ENCODE assay signal across 12 cellular contexts in the genomic region with DNA sequence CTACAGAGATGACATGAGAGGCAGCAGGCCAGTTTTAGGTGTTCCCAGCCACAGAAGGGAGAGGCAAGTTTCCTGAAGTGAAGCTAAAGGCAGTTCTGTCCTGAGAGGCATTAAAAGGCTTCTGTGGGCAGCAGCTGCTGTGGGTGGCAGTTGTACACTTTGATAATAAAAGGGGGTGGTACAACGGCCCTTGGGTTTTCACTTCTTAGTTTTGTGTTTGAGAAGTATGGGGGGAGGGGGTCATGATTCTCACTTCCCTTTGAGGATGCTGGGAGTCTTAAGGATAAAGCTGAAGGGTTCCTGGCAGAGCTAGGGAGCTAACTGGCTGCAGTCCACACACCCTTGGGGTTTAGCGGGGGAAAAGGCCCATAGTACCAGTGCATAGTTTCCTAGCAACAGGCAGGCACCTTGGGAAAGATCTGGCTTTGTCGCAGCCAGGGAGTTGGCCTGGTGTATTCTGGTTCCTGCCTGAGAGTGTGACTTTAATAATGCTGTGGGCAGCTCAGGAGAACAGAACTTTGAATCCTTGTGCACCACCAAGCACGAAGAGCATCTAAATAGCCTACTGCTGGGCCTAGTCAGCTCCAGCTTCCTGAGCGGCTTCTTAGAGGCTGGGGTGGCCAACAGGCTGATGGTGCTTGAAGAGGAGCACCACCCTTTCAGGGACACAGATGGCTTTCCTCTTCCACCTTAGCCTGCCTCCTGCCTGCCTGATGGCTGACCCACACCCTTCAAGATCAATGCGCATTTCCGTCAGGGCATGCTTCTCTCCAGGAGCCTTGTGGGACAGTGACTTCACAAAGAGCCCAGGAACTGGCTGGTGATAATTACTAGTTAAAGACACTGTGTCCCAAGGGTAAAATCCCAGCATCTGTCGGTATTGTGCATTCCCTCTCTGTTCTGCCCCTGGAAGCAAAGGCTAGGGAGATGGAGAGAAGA. TPM values are rescaled to one million over a fixed set of nuclear protein-coding genes. Genes with fewer than 3 reads are reported as not detected.
DNase-seq lines count a peak whose midpoint lies in the region; ATAC-seq and TF ChIP-seq lines count a peak whose summit lies in the region.
"Had no signal": no experiment of that assay in that cellular context is flagged by ENCODE, and none has a peak within 500 bp of the region (broad histone marks: within the 10 kb centered on the region; RNA-seq: fewer than 3 reads in every experiment).

No MANE protein-coding gene starts in this region.

- no peak overlapping the region for H3K4me3 ChIP-seq in OCI-LY1 (ENCODE audit: low read depth, low read length, poor library complexity, severe bottlenecking)

- no peaks in the 10 kb centered on the region for H3F3A ChIP-seq in OCI-LY1 (ENCODE audit: insufficient read depth, low read length)

- H3K9ac ChIP-seq in OCI-LY1 (ENCODE audit: low read length), result no peak overlapping the region

- no peak overlapping the region for H2AFZ ChIP-seq in OCI-LY1 (ENCODE audit: low read length)

- H3K9me3 Mint-ChIP-seq in activated naive CD4-positive, alpha-beta T cell treated with anti-CD3 and anti-CD28 coated beads, Interleukin-2, amount 50 U/mL, for 72 hours, result no peaks in the 10 kb centered on the region
- H3K9me3 Mint-ChIP-seq: activated naive CD4-positive, alpha-beta T cell treated with anti-CD3 and anti-CD28 coated beads, Interleukin-2, amount 50 U/mL, for 24 hours had no signal

- no peak overlapping the region for H3K27ac Mint-ChIP-seq in activated naive CD4-positive, alpha-beta T cell treated with anti-CD3 and anti-CD28 coated beads, Interleukin-2, amount 50 U/mL, for 72 hours
- H3K27ac Mint-ChIP-seq: activated naive CD4-positive, alpha-beta T cell treated with anti-CD3 and anti-CD28 coated beads, Interleukin-2, amount 50 U/mL, for 24 hours had no signal

- peaks cover 13% of the 10 kb centered on the region for H3K4me1 ChIP-seq in OCI-LY1 (ENCODE audit: insufficient read depth, low read length, severe bottlenecking)

- no peaks in the 10 kb centered on the region for H4K20me1 ChIP-seq in OCI-LY1 (ENCODE audit: insufficient read depth, low read length)

- no peaks in the 10 kb centered on the region for H3K36me3 Mint-ChIP-seq in activated naive CD4-positive, alpha-beta T cell treated with anti-CD3 and anti-CD28 coated beads, Interleukin-2, amount 50 U/mL, for 72 hours
- H3K36me3 Mint-ChIP-seq: activated naive CD4-positive, alpha-beta T cell treated with anti-CD3 and anti-CD28 coated beads, Interleukin-2, amount 50 U/mL, for 24 hours had no signal

- peak; percentile 64 for ATAC-seq in HG03354 (IDR thresholded peaks at IDR 0.05; ENCODE audit: poor library complexity, severe bottlenecking, unreplicated experiment)
- ATAC-seq in activated naive CD4-positive, alpha-beta T cell treated with anti-CD3 and anti-CD28 coated beads, Interleukin-2, amount 50 U/mL, for 72 hours, result no peak
- ATAC-seq in HG02884 (IDR thresholded peaks at IDR 0.05; ENCODE audit: unreplicated experiment), result no peak

- H3K9me3 ChIP-seq in OCI-LY1 (ENCODE audit: low read length), result no peaks in the 10 kb centered on the region

- no peaks in the 10 kb centered on the region for H3K79me2 ChIP-seq in OCI-LY1 (ENCODE audit: insufficient read depth, low read length)

- H3K27ac ChIP-seq in OCI-LY1 (ENCODE audit: low read depth, low read length, poor library complexity, severe bottlenecking), result peak overlapping the region; percentile 46

- peak; percentile 77 for DNase-seq in ELF-1 (ENCODE audit: low read depth, low spot score)
- DNase-seq in hypothalamus (lab: John Stamatoyannopoulos, UW), result peak in 29 of 51 donors; percentile 0 to 55 (median 10)
- no peak for DNase-seq in activated CD8-positive, alpha-beta memory T cell treated with anti-CD3 and anti-CD28 coated beads for 24 hours
- no peak for DNase-seq in activated naive CD4-positive, alpha-beta T cell treated with anti-CD3 and anti-CD28 coated beads, Interleukin-2, amount 50 U/mL, for 72 hours (ENCODE audit: low spot score in 2 of 2)
- no peak for DNase-seq in NCI-H774 (lab: John Stamatoyannopoulos, UW)
- DNase-seq: NK-92 treated with Interleukin-12 subunit alpha and Interleukin-12 subunit beta, amount 100 ng/mL, for 24 hours; stimulated activated CD4-positive, alpha-beta T cell treated with anti-CD3 and anti-CD28 coated beads, Interleukin-4, amount 100 ng/mL, for 4 hours had no signal

- H3K9me2 ChIP-seq in OCI-LY1 (ENCODE audit: low read depth, low read length), result no peaks in the 10 kb centered on the region

- no peaks in the 10 kb centered on the region for H3K27me3 ChIP-seq in OCI-LY1 (ENCODE audit: insufficient read depth, low read length)

- no peak overlapping the region; the same call in 1 of the 2 replicates for H3K4me2 ChIP-seq in OCI-LY1 (ENCODE audit: low read length)

- no peaks in the 10 kb centered on the region for H3K36me3 ChIP-seq in OCI-LY1 (ENCODE audit: insufficient read depth, low read length)

- TF ChIP-seq CTCF in OCI-LY1 (IDR thresholded peaks at IDR 0.05; ENCODE audit: low read length), result no peak

RNA-seq across cellular contexts. Expression of a gene that starts 12.4 kb away (rescaled TPM):
- 10 to 100 TPM; 12.3 to 12.8 TPM for total RNA-seq in activated naive CD4-positive, alpha-beta T cell treated with anti-CD3 and anti-CD28 coated beads, Interleukin-2, amount 50 U/mL, for 72 hours

RNA-seq across cellular contexts. Expression of a gene that starts 48.2 kb away (rescaled TPM):
- not detected for total RNA-seq in activated naive CD4-positive, alpha-beta T cell treated with anti-CD3 and anti-CD28 coated beads, Interleukin-2, amount 50 U/mL, for 72 hours
- total RNA-seq: T-helper 1 cell treated with Interleukin-12 subunit alpha and Interleukin-12 subunit beta and Interleukin-4 antibody, amounts not matched to agents 30 ng/mL and 1 ng/mL, for 36 hours had no signal

Comparison
In these comparisons a context has a peak if more than half of its experiments do, and no peak if none do; other contexts are left out.
1. DNase-seq: peak in ELF-1 (single experiment) and hypothalamus (29 of 51); none in activated CD8-positive, alpha-beta memory T cell treated with anti-CD3 and anti-CD28 coated beads for 24 hours (single experiment), activated naive CD4-positive, alpha-beta T cell treated with anti-CD3 and anti-CD28 coated beads, Interleukin-2, amount 50 U/mL, for 72 hours (0 of 2) and NCI-H774 (single experiment).